In the genomic region with DNA sequence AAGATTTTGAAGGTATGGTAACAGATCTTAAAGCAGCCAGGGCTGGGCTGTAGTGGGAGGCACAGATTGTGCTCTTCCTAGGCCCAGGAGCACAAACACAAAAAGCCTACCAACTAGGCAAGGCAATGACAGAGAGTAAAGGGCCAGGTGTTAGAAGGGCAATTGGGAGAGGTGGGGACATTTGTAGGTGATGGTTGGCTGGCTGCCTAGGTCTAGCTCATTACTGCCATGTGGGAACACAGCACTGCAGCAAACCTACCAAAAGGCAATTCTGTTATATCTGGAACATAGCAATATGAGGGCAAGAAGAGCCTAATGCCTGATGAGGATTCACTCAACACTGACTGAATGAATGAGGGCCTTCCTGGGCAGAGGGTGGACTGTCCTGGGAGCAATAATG, we compare ENCODE assay signal across 19 cellular contexts. TPM values are rescaled to one million over a fixed set of nuclear protein-coding genes. Genes with fewer than 3 reads are reported as not detected.
A peak's percentile ranks its signal among the peaks of the same experiment; 100 is the strongest.
DNase-seq lines count a peak whose midpoint lies in the region; ATAC-seq and TF ChIP-seq lines count a peak whose summit lies in the region.
"Had no signal": no experiment of that assay in that cellular context is flagged by ENCODE, and none has a peak within 500 bp of the region (broad histone marks: within the 10 kb centered on the region; RNA-seq: fewer than 3 reads in every experiment).

No MANE protein-coding gene starts in this region.

- H2AK5ac ChIP-seq in H9 (ENCODE audit: insufficient read length, low read length), result no peak overlapping the region

- H3K36me3 Mint-ChIP-seq in T-helper 2 cell treated with Interferon-gamma antibody and Interleukin-4, amounts not matched to agents 5 μg/mL and 100 μg/mL, for 36 hours (ENCODE audit: low read depth), result peaks cover 60% of the 10 kb centered on the region
- peaks cover 71% of the 10 kb centered on the region for H3K36me3 Mint-ChIP-seq in activated T-helper 17 cell treated with anti-CD3 and anti-CD28 coated beads, Interleukin-2, amount 50 U/mL, for 72 hours (ENCODE audit: low read depth)
- peaks cover 28% of the 10 kb centered on the region for H3K36me3 Mint-ChIP-seq in natural killer cell treated with Interleukin-12 subunit alpha and Interleukin-12 subunit beta and Interleukin-15 and Interleukin-18, amount 100 ng/mL, for 72 hours
- no peaks in the 10 kb centered on the region for H3K36me3 Mint-ChIP-seq in H9 (ENCODE audit: insufficient read depth in 1 of 3, low read depth in 3 of 3)

- H3K27ac ChIP-seq in H9 (ENCODE audit: insufficient read length, low read depth, low read length), result no peak overlapping the region
- H3K27ac ChIP-seq: breast epithelium, tibial artery, VCaP had no signal

- no peak overlapping the region for H3K4me3 Mint-ChIP-seq in T-helper 2 cell treated with Interferon-gamma antibody and Interleukin-4, amounts not matched to agents 5 μg/mL and 100 μg/mL, for 36 hours
- H3K4me3 Mint-ChIP-seq in activated T-helper 17 cell treated with anti-CD3 and anti-CD28 coated beads, Interleukin-2, amount 50 U/mL, for 72 hours, result no peak overlapping the region
- H3K4me3 Mint-ChIP-seq in natural killer cell treated with Interleukin-12 subunit alpha and Interleukin-12 subunit beta and Interleukin-15 and Interleukin-18, amount 100 ng/mL, for 72 hours, result peak overlapping the region; percentile 50
- no peak overlapping the region for H3K4me3 Mint-ChIP-seq in H9
- H3K4me3 Mint-ChIP-seq: neural crest cell had no signal

- H2BK5ac ChIP-seq in H9 (ENCODE audit: insufficient read length, low read length), result no peak overlapping the region

- DNase-seq in T-helper 2 cell treated with Interferon-gamma antibody and Interleukin-4, amounts not matched to agents 5 μg/mL and 100 μg/mL, for 36 hours (ENCODE audit: low spot score), result no peak
- DNase-seq in T-helper 2 cell, result no peak
- peak; percentile 86 for DNase-seq in G401 (ENCODE audit: low spot score)
- DNase-seq in natural killer cell treated with Interleukin-12 subunit alpha and Interleukin-12 subunit beta and Interleukin-15 and Interleukin-18, amount 100 ng/mL, for 72 hours (ENCODE audit: low spot score), result no peak
- DNase-seq in H9, result no peak
- DNase-seq in effector CD8-positive, alpha-beta T cell (lab: John Stamatoyannopoulos, UW), result no peak
- DNase-seq in NCI-H2029 treated with DMSO at 0.1 percent for 48 hours (lab: John Stamatoyannopoulos, UW), result no peak
- DNase-seq: foreskin melanocyte, hypothalamus, kidney, NCI-H187, NCI-H524, Right ventricle myocardium superior, spleen, tibial artery had no signal

- no peak overlapping the region for H4K8ac ChIP-seq in H9 (replicated peaks; ENCODE audit: insufficient read length, low read depth, low read length)

- in situ Hi-C loops in G401 (cut with HindIII; ENCODE audit: low sequenced_read_pairs), result no loop called here

- no peak overlapping the region for H3K9ac ChIP-seq in H9 (ENCODE audit: extremely low read depth, insufficient read length, low read length)

- no peak overlapping the region for H3K56ac ChIP-seq in H9 (ENCODE audit: insufficient read length, low read depth, low read length)

- H3K4me1 Mint-ChIP-seq in T-helper 2 cell treated with Interferon-gamma antibody and Interleukin-4, amounts not matched to agents 5 μg/mL and 100 μg/mL, for 36 hours (ENCODE audit: low read depth), result peaks cover 45% of the 10 kb centered on the region
- H3K4me1 Mint-ChIP-seq in activated T-helper 17 cell treated with anti-CD3 and anti-CD28 coated beads, Interleukin-2, amount 50 U/mL, for 72 hours, result peaks cover 27% of the 10 kb centered on the region
- peaks cover 63 to 64% of the 10 kb centered on the region in 2 donors for H3K4me1 Mint-ChIP-seq in natural killer cell treated with Interleukin-12 subunit alpha and Interleukin-12 subunit beta and Interleukin-15 and Interleukin-18, amount 100 ng/mL, for 72 hours (ENCODE audit: low read depth in 2 of 2)
- H3K4me1 Mint-ChIP-seq in H9, result no peaks in the 10 kb centered on the region; a peak in 1 of 4 replicates

- no peak overlapping the region for H4K91ac ChIP-seq in H9 (ENCODE audit: insufficient read length, low read depth, low read length)

- no peaks in the 10 kb centered on the region for H3K23me2 ChIP-seq in H9 (ENCODE audit: insufficient read length, low read depth, low read length, poor library complexity, severe bottlenecking)

- H3K27ac Mint-ChIP-seq in T-helper 2 cell treated with Interferon-gamma antibody and Interleukin-4, amounts not matched to agents 5 μg/mL and 100 μg/mL, for 36 hours, result peak overlapping the region; percentile 71
- H3K27ac Mint-ChIP-seq in activated T-helper 17 cell treated with anti-CD3 and anti-CD28 coated beads, Interleukin-2, amount 50 U/mL, for 72 hours, result peak overlapping the region; percentile 25
- H3K27ac Mint-ChIP-seq in natural killer cell treated with Interleukin-12 subunit alpha and Interleukin-12 subunit beta and Interleukin-15 and Interleukin-18, amount 100 ng/mL, for 72 hours, result peak overlapping the region; percentile 83 to 86
- H3K27ac Mint-ChIP-seq in H9, result no peak overlapping the region; a peak in 1 of 7 replicates

- ATAC-seq in activated T-helper 17 cell treated with anti-CD3 and anti-CD28 coated beads, Interleukin-2, amount 50 U/mL, for 72 hours (replicated peaks), result no peak
- ATAC-seq in natural killer cell treated with Interleukin-12 subunit alpha and Interleukin-12 subunit beta and Interleukin-15 and Interleukin-18, amount 100 ng/mL, for 72 hours, result no peak

- H4K20me1 ChIP-seq in H9 (ENCODE audit: control insufficient read depth, insufficient read depth, insufficient read length), result no peaks in the 10 kb centered on the region

- H3K79me1 ChIP-seq in H9 (ENCODE audit: insufficient read depth, low read depth, low read length, poor library complexity, severe bottlenecking), result no peaks in the 10 kb centered on the region

- no peaks in the 10 kb centered on the region for H3K27me3 Mint-ChIP-seq in T-helper 2 cell treated with Interferon-gamma antibody and Interleukin-4, amounts not matched to agents 5 μg/mL and 100 μg/mL, for 36 hours (ENCODE audit: low read depth)
- no peaks in the 10 kb centered on the region for H3K27me3 Mint-ChIP-seq in activated T-helper 17 cell treated with anti-CD3 and anti-CD28 coated beads, Interleukin-2, amount 50 U/mL, for 72 hours
- H3K27me3 Mint-ChIP-seq in natural killer cell treated with Interleukin-12 subunit alpha and Interleukin-12 subunit beta and Interleukin-15 and Interleukin-18, amount 100 ng/mL, for 72 hours, result no peaks in the 10 kb centered on the region
- H3K27me3 Mint-ChIP-seq in H9 (ENCODE audit: low read depth), result peaks cover 2% of the 10 kb centered on the region; the same call in 1 of the 2 replicates

- no peak overlapping the region for H3T11ph ChIP-seq in H9 (ENCODE audit: low read length)

- H2BK12ac ChIP-seq in H9 (ENCODE audit: insufficient read length, low read depth, low read length), result no peak overlapping the region

- H3K27me3 ChIP-seq in H9 (ENCODE audit: insufficient read depth, low read length), result no peaks in the 10 kb centered on the region
- H3K27me3 ChIP-seq: breast epithelium, spleen, tibial artery had no signal

- H3K4ac ChIP-seq in H9 (ENCODE audit: low read depth, low read length), result no peak overlapping the region

- H4K5ac ChIP-seq in H9 (ENCODE audit: insufficient read length, low read depth, low read length), result no peak overlapping the region

- no peaks in the 10 kb centered on the region for H3K79me2 ChIP-seq in H9 (ENCODE audit: insufficient read depth, low read length)

- H2BK15ac ChIP-seq in H9 (ENCODE audit: low read depth, low read length), result no peak overlapping the region

- no peaks in the 10 kb centered on the region for H3K9me3 ChIP-seq in H9 (ENCODE audit: control insufficient read depth, low read depth, low read length)
- H3K9me3 ChIP-seq: breast epithelium, spleen, tibial artery had no signal

- no peak overlapping the region for H2BK20ac ChIP-seq in H9 (ENCODE audit: low read depth, low read length, poor library complexity, severe bottlenecking)

- no peak overlapping the region for H3K23ac ChIP-seq in H9 (ENCODE audit: insufficient read length, low read depth, low read length)

- TF ChIP-seq CTCF in H9 (conservative IDR thresholded peaks at IDR 0.05), result no peak

- H3K9me3 Mint-ChIP-seq in T-helper 2 cell treated with Interferon-gamma antibody and Interleukin-4, amounts not matched to agents 5 μg/mL and 100 μg/mL, for 36 hours, result no peaks in the 10 kb centered on the region
- H3K9me3 Mint-ChIP-seq in activated T-helper 17 cell treated with anti-CD3 and anti-CD28 coated beads, Interleukin-2, amount 50 U/mL, for 72 hours, result no peaks in the 10 kb centered on the region
- H3K9me3 Mint-ChIP-seq in natural killer cell treated with Interleukin-12 subunit alpha and Interleukin-12 subunit beta and Interleukin-15 and Interleukin-18, amount 100 ng/mL, for 72 hours, result no peaks in the 10 kb centered on the region
- no peaks in the 10 kb centered on the region for H3K9me3 Mint-ChIP-seq in H9
- H3K9me3 Mint-ChIP-seq: neural crest cell had no signal

- H3K4me1 ChIP-seq in H9 (ENCODE audit: insufficient read depth, low read length), result no peaks in the 10 kb centered on the region
- H3K4me1 ChIP-seq: breast epithelium, tibial artery had no signal

- H3K18ac ChIP-seq in H9 (ENCODE audit: insufficient read length, low read depth, low read length), result no peak overlapping the region

- H2AFZ ChIP-seq in H9 (ENCODE audit: low read length), result no peak overlapping the region

- H2BK120ac ChIP-seq in H9 (ENCODE audit: low read depth, low read length, poor library complexity, severe bottlenecking), result no peak overlapping the region

- no peak overlapping the region for H3K4me2 ChIP-seq in H9 (ENCODE audit: insufficient read depth, insufficient read length, low read length)

- H3K14ac ChIP-seq in H9 (ENCODE audit: insufficient read depth, low read length), result no peak overlapping the region

RNA-seq across cellular contexts. Expression of a gene that starts 30.4 kb away (rescaled TPM):
- total RNA-seq in G401 (2014; rRNA removed; shearing (Covaris generic)), result 12.7 and 13.8 TPM in 2 replicates
- total RNA-seq in activated T-helper 17 cell treated with anti-CD3 and anti-CD28 coated beads, Interleukin-2, amount 50 U/mL, for 72 hours, result 10 to 100 TPM; 12.3 to 17.0 TPM
- 100 to 1,000 TPM in 1 of 2 donors, 10 to 100 TPM in 1; 42.9 to 102 TPM for total RNA-seq in natural killer cell treated with Interleukin-12 subunit alpha and Interleukin-12 subunit beta and Interleukin-15 and Interleukin-18, amount 100 ng/mL, for 72 hours
- total RNA-seq in H9 (2021), result 4.4 and 5.7 TPM in 2 replicates

Comparison
In these comparisons a context has a peak if more than half of its experiments do, and no peak if none do; other contexts are left out.
1. H3K27ac Mint-ChIP-seq: peak in T-helper 2 cell treated with Interferon-gamma antibody and Interleukin-4, amounts not matched to agents 5 μg/mL and 100 μg/mL, for 36 hours (single experiment), activated T-helper 17 cell treated with anti-CD3 and anti-CD28 coated beads, Interleukin-2, amount 50 U/mL, for 72 hours (single experiment) and natural killer cell treated with Interleukin-12 subunit alpha and Interleukin-12 subunit beta and Interleukin-15 and Interleukin-18, amount 100 ng/mL, for 72 hours (2 of 2); none in H9 (0 of 3).